In genomic region chr10:4557469-4557868, GRCh38 we compare ENCODE assay signal across 36 cellular contexts.
"Had no signal": no experiment of that assay in that cellular context is flagged by ENCODE, and none has a peak within 500 bp of the region (broad histone marks: within the 10 kb centered on the region; RNA-seq: fewer than 3 reads in every experiment).

No MANE protein-coding gene starts in this region.

- ATAC-seq: activated CD8-positive, alpha-beta T cell treated with anti-CD3 and anti-CD28 coated beads for 36 hours; activated T-cell treated with anti-CD3 and anti-CD28 coated beads, Interleukin-2, amount 50 U/mL, for 72 hours; activated T-helper 17 cell treated with anti-CD3 and anti-CD28 coated beads, Interleukin-2, amount 50 U/mL, for 72 hours; PC-3; T-cell; T-helper 17 cell had no signal

- H3K4me1 ChIP-seq: ascending aorta, Peyer's patch, SJSA1 had no signal

- H3K27me3 ChIP-seq: ascending aorta, cardiac muscle cell, MG63, Peyer's patch, SJSA1 had no signal

- H3K9ac ChIP-seq: SK-N-SH had no signal

- H3K36me3 ChIP-seq: ascending aorta, cardiac muscle cell, MG63, Peyer's patch, SJSA1, WERI-Rb-1 had no signal

- H3K9me3 ChIP-seq: MG63, Peyer's patch, SJSA1, SK-N-SH had no signal

- H3K4me2 ChIP-seq: SK-N-SH had no signal

- H3K4me3 ChIP-seq: ascending aorta, cardiac muscle cell, MG63, Peyer's patch, SJSA1 had no signal

- DNase-seq: activated CD4-positive, alpha-beta T cell treated with anti-CD3 and anti-CD28 coated beads for 1 hour; activated CD4-positive, alpha-beta T cell treated with anti-CD3 and anti-CD28 coated beads for 48 hours; activated CD4-positive, CD25-positive, alpha-beta regulatory T cell; activated CD8-positive, alpha-beta T cell treated with anti-CD3 and anti-CD28 coated beads for 36 hours; activated effector memory CD4-positive, alpha-beta T cell treated with anti-CD3 and anti-CD28 coated beads, Interleukin-2, amount 50 U/mL, for 16 hours; activated naive CD4-positive, alpha-beta T cell; activated naive CD4-positive, alpha-beta T cell treated with anti-CD3 and anti-CD28 coated beads, Interleukin-2, amount 50 U/mL, for 16 hours; activated naive CD8-positive, alpha-beta T cell treated with anti-CD3 and anti-CD28 coated beads for 36 hours; activated T-cell treated with anti-CD3 and anti-CD28 coated beads, Interleukin-2, amount 50 U/mL, for 1 hour; activated T-cell treated with anti-CD3 and anti-CD28 coated beads, Interleukin-2, amount 50 U/mL, for 72 hours; amniotic stem cell; Kasumi-1; MG63; NCI-H1048; NCI-H1105 treated with DMSO at 0.1 percent for 48 hours; NCI-H1436; NCI-H1694; NCI-H1930; NCI-H2081 treated with DMSO at 0.1 percent for 48 hours; NCI-H226; NCI-H446 treated with DMSO at 0.1 percent for 48 hours; NCI-H524; NCI-H69; NK-92 treated with Interleukin-12 subunit alpha and Interleukin-12 subunit beta, amount 100 ng/mL, for 24 hours; PC-3; Peyer's patch; RPMI8226; SHP77 treated with DMSO at 0.1 percent for 48 hours; SK-N-SH; T-cell; T-helper 17 cell; WERI-Rb-1 had no signal

- H3K27ac ChIP-seq: ascending aorta, cardiac muscle cell, Peyer's patch, SJSA1, WERI-Rb-1 had no signal
